Comparison of ENCODE assay signal across 20 cellular contexts in genomic region chr10:68043030-68043429, GRCh38. TPM values are rescaled to one million over a fixed set of nuclear protein-coding genes. Genes with fewer than 3 reads are reported as not detected.
DNase-seq lines count a peak whose midpoint lies in the region; ATAC-seq and TF ChIP-seq lines count a peak whose summit lies in the region.
"Had no signal": no experiment of that assay in that cellular context is flagged by ENCODE, and none has a peak within 500 bp of the region (broad histone marks: within the 10 kb centered on the region; RNA-seq: fewer than 3 reads in every experiment).

No MANE protein-coding gene starts in this region.

- no peaks in the 10 kb centered on the region for H3K4me1 ChIP-seq in mammary epithelial cell (ENCODE audit: insufficient read depth, low read length)
- no peaks in the 10 kb centered on the region for H3K4me1 ChIP-seq in breast epithelium
- H3K4me1 ChIP-seq in transverse colon, result peaks cover 0 to 7% (median 0%) of the 10 kb centered on the region in 4 donors
- peaks cover 0 to 32% (median 5%) of the 10 kb centered on the region in 6 donors for H3K4me1 ChIP-seq in spleen
- H3K4me1 ChIP-seq in right lobe of liver, result peaks cover 0 to 6% (median 0%) of the 10 kb centered on the region in 4 donors
- H3K4me1 ChIP-seq: BE2C, sigmoid colon, upper lobe of right lung had no signal

- no peaks in the 10 kb centered on the region for H4K20me1 ChIP-seq in mammary epithelial cell (ENCODE audit: insufficient read depth, low read length)

- no peaks in the 10 kb centered on the region for H3K27me3 ChIP-seq in mammary epithelial cell (ENCODE audit: insufficient read depth, low read length)
- no peaks in the 10 kb centered on the region for H3K27me3 ChIP-seq in breast epithelium
- no peaks in the 10 kb centered on the region for H3K27me3 ChIP-seq in transverse colon
- H3K27me3 ChIP-seq in spleen (replicated peaks in 1 of 7), result no peaks in the 10 kb centered on the region
- no peaks in the 10 kb centered on the region for H3K27me3 ChIP-seq in right lobe of liver
- H3K27me3 ChIP-seq: BE2C, sigmoid colon, SJSA1, upper lobe of right lung had no signal

- no peak for TF ChIP-seq POLR2A in breast epithelium (IDR thresholded peaks at IDR 0.05)
- TF ChIP-seq POLR2A in transverse colon (IDR thresholded peaks at IDR 0.05), result no peak
- TF ChIP-seq POLR2A in spleen (IDR thresholded peaks at IDR 0.05), result no peak
- no peak for TF ChIP-seq POLR2A in right lobe of liver (IDR thresholded peaks at IDR 0.05)

- no peak for TF ChIP-seq EP300 in transverse colon (IDR thresholded peaks at IDR 0.05; ENCODE audit: low read depth)

- intact Hi-C loops in mammary epithelial cell (cut with micrococcal nuclease) (no loop called here), breast epithelium (cut with DNase I; ENCODE audit: low total_unique reads) (loop anchor here (10.0 kb wide), 1 partner anchor 452 kb away; no protein-coding TSS in a partner anchor), transverse colon (cut with DNase I; ENCODE audit: low total_unique reads) (no loop called here), spleen (cut with DNase I; ENCODE audit: low total_unique reads) (no loop called here), right lobe of liver (cut with DNase I) (no loop called here)

- peaks cover 60% of the 10 kb centered on the region for H3K79me2 ChIP-seq in mammary epithelial cell (ENCODE audit: insufficient read depth, low read length)

- TF ChIP-seq CTCF in mammary epithelial cell (conservative IDR thresholded peaks at IDR 0.05 in 1 of 2, IDR thresholded peaks at IDR 0.05 in 1 of 2; ENCODE audit: extremely low read depth in 1 of 2, insufficient read depth in 1 of 2, low read depth in 1 of 2, low read length in 2 of 2), result no peak
- no peak for TF ChIP-seq CTCF in breast epithelium (IDR thresholded peaks at IDR 0.05)
- no peak for TF ChIP-seq CTCF in choroid plexus epithelial cell (conservative IDR thresholded peaks at IDR 0.05; ENCODE audit: low read depth, low read length)
- no peak for TF ChIP-seq CTCF in transverse colon (IDR thresholded peaks at IDR 0.05)
- no peak for TF ChIP-seq CTCF in spleen (IDR thresholded peaks at IDR 0.05 in 8 of 11, conservative IDR thresholded peaks at IDR 0.05 in 3 of 11)
- no peak for TF ChIP-seq CTCF in right lobe of liver (IDR thresholded peaks at IDR 0.05)

- dilution Hi-C loops in mammary epithelial cell (cut with HindIII; ENCODE audit: low sequenced_read_pairs), result no loop called here

- in situ Hi-C loops in mammary epithelial cell (cut with MboI; ENCODE audit: low sequenced_read_pairs in 2 of 2), result loop anchor here in 1 of 2 donors (25.0 kb wide), 1 partner anchor 719 kb away; no protein-coding TSS in a partner anchor
- in situ Hi-C loops in transverse colon (cut with MboI; ENCODE audit: low pct_ligation_motif_present in 1 of 4, low pct_unique_long_range_greater_than_20kb in 1 of 4, low sequenced_read_pairs in 3 of 4), result no loop called here

- CTCF ChIA-PET in mammary epithelial cell (lab: Charles Lee; ENCODE audit: low non-redundant PET), result no interaction called here

- no peak overlapping the region for H3K9ac ChIP-seq in mammary epithelial cell (ENCODE audit: insufficient read depth, low read length)

- no peak overlapping the region for H3K4me2 ChIP-seq in mammary epithelial cell (ENCODE audit: insufficient read depth, low read depth, low read length)

- H3K9me3 ChIP-seq in mammary epithelial cell (replicated peaks; ENCODE audit: insufficient read depth, low read length) (no peaks in the 10 kb centered on the region), breast epithelium (no peaks in the 10 kb centered on the region), transverse colon (no peaks in the 10 kb centered on the region), spleen (no peaks in the 10 kb centered on the region), right lobe of liver (no peaks in the 10 kb centered on the region)
- H3K9me3 ChIP-seq: BE2C, sigmoid colon, SJSA1, upper lobe of right lung had no signal

- DNase-seq in mammary epithelial cell, result peak; percentile 11
- no peak for DNase-seq in breast epithelium (ENCODE audit: low spot score in 2 of 2)
- DNase-seq in HT1080 (ENCODE audit: low read depth), result peak; percentile 4
- DNase-seq in choroid plexus epithelial cell (ENCODE audit: low read depth), result peak; percentile 32
- no peak for DNase-seq in transverse colon
- DNase-seq in spleen, result no peak
- DNase-seq in right lobe of liver, result no peak
- DNase-seq in NCI-H774 (lab: John Stamatoyannopoulos, UW), result no peak
- DNase-seq: activated CD8-positive, alpha-beta memory T cell treated with anti-CD3 and anti-CD28 coated beads for 24 hours; BE2C; DMS 273 treated with DMSO at 0.1 percent for 48 hours; H9; head of caudate nucleus; kidney; midbrain; NCI-H1105; sigmoid colon; stimulated activated CD4-positive, alpha-beta T cell treated with anti-CD3 and anti-CD28 coated beads, Interleukin-4, amount 100 ng/mL, for 4 hours; upper lobe of right lung had no signal

- ATAC-seq in right lobe of liver, result no peak
- ATAC-seq: upper lobe of right lung had no signal

- BruUV-seq in mammary epithelial cell (replicated peaks; lab: Mats Ljungman, UMichigan), result no TSS peak

- H3K36me3 ChIP-seq in mammary epithelial cell (ENCODE audit: insufficient read depth, low read length) (peaks cover 11% of the 10 kb centered on the region), breast epithelium (no peaks in the 10 kb centered on the region), transverse colon (peaks cover 0 to 8% (median 2%) of the 10 kb centered on the region in 4 donors), spleen (peaks cover 0 to 62% (median 16%) of the 10 kb centered on the region in 6 donors), right lobe of liver (peaks cover 0 to 10% (median 0%) of the 10 kb centered on the region in 4 donors)
- H3K36me3 ChIP-seq: BE2C had no signal

- H2AFZ ChIP-seq in mammary epithelial cell (ENCODE audit: low read depth, low read length), result no peak overlapping the region

- H3K27ac ChIP-seq in mammary epithelial cell (ENCODE audit: insufficient read depth, low read depth, low read length), result no peak overlapping the region
- H3K27ac ChIP-seq in breast epithelium, result no peak overlapping the region
- H3K27ac ChIP-seq in transverse colon, result no peak overlapping the region
- no peak overlapping the region for H3K27ac ChIP-seq in spleen
- no peak overlapping the region for H3K27ac ChIP-seq in right lobe of liver
- H3K27ac ChIP-seq: sigmoid colon, SJSA1, upper lobe of right lung had no signal

- H3K4me3 ChIP-seq in mammary epithelial cell (replicated peaks in 1 of 3; ENCODE audit: insufficient read depth in 1 of 3, low read depth in 2 of 3, low read length in 3 of 3) (no peak overlapping the region), breast epithelium (no peak overlapping the region), choroid plexus epithelial cell (ENCODE audit: low read depth, low read length) (no peak overlapping the region), transverse colon (no peak overlapping the region), spleen (no peak overlapping the region), right lobe of liver (no peak overlapping the region)
- H3K4me3 ChIP-seq: sigmoid colon, SJSA1, upper lobe of right lung had no signal

RNA-seq across cellular contexts. Expression of gene HERC4, which starts 32.1 kb away (rescaled TPM):
- total RNA-seq in mammary epithelial cell (10 to 100 TPM; 79.4 to 88.7 TPM), breast epithelium (10 to 100 TPM; 43.2 to 81.4 (median 66.2) TPM), transverse colon (100 to 1,000 TPM in 2 of 4 donors, 10 to 100 TPM in 2; 32.0 to 154 (median 105) TPM), spleen (100 to 1,000 TPM in 5 of 7 donors, 10 to 100 TPM in 2; 75.5 to 124 (median 104) TPM), right lobe of liver (10 to 100 TPM; 17.6 to 32.2 (median 26.9) TPM)
- polyA plus RNA-seq in mammary epithelial cell (18.6 TPM), spleen (10 to 100 TPM; 18.2 to 23.3 (median 19.5) TPM)
- 31.3 TPM for polyA minus RNA-seq in mammary epithelial cell
- total RNA-seq in HT1080 (2014; rRNA removed; shearing (Covaris generic)), result 24.8 and 30.4 TPM in 2 replicates
- polyA plus RNA-seq in HT1080 (2015; cell fraction: cytosol; rRNA removed), result 35.0 and 39.3 TPM in 2 replicates
- 124 and 141 TPM in 2 replicates for polyA plus RNA-seq in HT1080 (2015; cell fraction: nucleus; rRNA removed)

Comparison
In these comparisons a context has a peak if more than half of its experiments do, and no peak if none do; other contexts are left out.
1. DNase-seq: peak in mammary epithelial cell (single experiment), HT1080 (single experiment) and choroid plexus epithelial cell (single experiment); none in breast epithelium (0 of 2), transverse colon (single experiment), spleen (single experiment), right lobe of liver (0 of 3) and NCI-H774 (single experiment).